2 cellular contexts compared by ENCODE assay signal in the genomic region with DNA sequence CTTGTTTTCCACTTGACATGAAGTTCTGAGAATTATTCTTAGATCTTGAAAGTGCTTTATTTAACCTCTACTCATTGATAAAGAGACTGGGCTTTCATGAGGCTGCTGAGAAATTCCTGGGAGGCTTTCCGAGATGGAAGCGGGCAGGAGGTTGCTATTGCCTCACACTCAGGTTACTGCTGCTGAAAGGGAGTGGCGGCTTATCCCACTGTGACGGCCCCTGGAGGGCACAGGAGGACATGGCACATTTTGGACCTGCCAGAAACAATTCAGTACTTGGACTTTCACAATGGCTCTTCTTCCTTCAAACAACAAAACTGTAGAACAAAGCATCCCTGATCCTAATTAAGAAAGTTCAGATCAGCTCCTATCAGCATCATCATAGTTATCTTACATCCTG.
TF ChIP-seq lines count a peak whose summit lies in the region.

No MANE protein-coding gene starts in this region.

TF ChIP-seq in HEK293T, 16 proteins besides CTCF, POLR2A, EP300 and RAD21 (continued from another document):
- TF ChIP-seq CTBP1 (IDR thresholded peaks at IDR 0.05; ENCODE audit: borderline replicate concordance) = no peak
- TF ChIP-seq FOXM1 (IDR thresholded peaks at IDR 0.05; ENCODE audit: borderline replicate concordance) = no peak
- TF ChIP-seq NFRKB (IDR thresholded peaks at IDR 0.05) = no peak
- TF ChIP-seq LEF1 (IDR thresholded peaks at IDR 0.05; ENCODE audit: borderline replicate concordance) = no peak

TF ChIP-seq in K562, 482 proteins besides CTCF, POLR2A, EP300 and RAD21 (continued from another document):
- TF ChIP-seq, protein P1, sequence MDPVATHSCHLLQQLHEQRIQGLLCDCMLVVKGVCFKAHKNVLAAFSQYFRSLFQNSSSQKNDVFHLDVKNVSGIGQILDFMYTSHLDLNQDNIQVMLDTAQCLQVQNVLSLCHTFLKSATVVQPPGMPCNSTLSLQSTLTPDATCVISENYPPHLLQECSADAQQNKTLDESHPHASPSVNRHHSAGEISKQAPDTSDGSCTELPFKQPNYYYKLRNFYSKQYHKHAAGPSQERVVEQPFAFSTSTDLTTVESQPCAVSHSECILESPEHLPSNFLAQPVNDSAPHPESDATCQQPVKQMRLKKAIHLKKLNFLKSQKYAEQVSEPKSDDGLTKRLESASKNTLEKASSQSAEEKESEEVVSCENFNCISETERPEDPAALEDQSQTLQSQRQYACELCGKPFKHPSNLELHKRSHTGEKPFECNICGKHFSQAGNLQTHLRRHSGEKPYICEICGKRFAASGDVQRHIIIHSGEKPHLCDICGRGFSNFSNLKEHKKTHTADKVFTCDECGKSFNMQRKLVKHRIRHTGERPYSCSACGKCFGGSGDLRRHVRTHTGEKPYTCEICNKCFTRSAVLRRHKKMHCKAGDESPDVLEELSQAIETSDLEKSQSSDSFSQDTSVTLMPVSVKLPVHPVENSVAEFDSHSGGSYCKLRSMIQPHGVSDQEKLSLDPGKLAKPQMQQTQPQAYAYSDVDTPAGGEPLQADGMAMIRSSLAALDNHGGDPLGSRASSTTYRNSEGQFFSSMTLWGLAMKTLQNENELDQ (CRISPR knock-in tag; IDR thresholded peaks at IDR 0.05; ENCODE audit: borderline replicate concordance) = no peak
